ENCODE assay signal across 8 cellular contexts in genomic region chr21:45075606-45076244, GRCh38. TPM values are rescaled to one million over a fixed set of nuclear protein-coding genes. Genes with fewer than 3 reads are reported as not detected.
A peak's percentile ranks its signal among the peaks of the same experiment; 100 is the strongest.
DNase-seq lines count a peak whose midpoint lies in the region; ATAC-seq, FAIRE-seq and TF ChIP-seq lines count a peak whose summit lies in the region.

No MANE protein-coding gene starts in this region.

- H3K4me3 ChIP-seq in A549 (peak overlapping the region; percentile 98), HL-60 (replicated peaks; ENCODE audit: insufficient read depth, low read length) (peak overlapping the region; percentile 65)

- H3K4me1 Mint-ChIP-seq in MCF 10A (ENCODE audit: insufficient read depth, unreplicated experiment) = peaks cover 19% of the 10 kb centered on the region
- peaks cover 35% of the 10 kb centered on the region for H3K4me1 Mint-ChIP-seq in mesothelial cell of epicardium

- H3K27me3 ChIP-seq in HL-60 (ENCODE audit: insufficient read depth, poor library complexity, severe bottlenecking) = peaks cover 11% of the 10 kb centered on the region

- POLR2A ChIA-PET in A549 (lab: Yijun Ruan, JAX) = no interaction called here
- POLR2A ChIA-PET in MCF 10A (lab: Yijun Ruan, JAX) = interaction anchor here (0.7 to 1.8 kb wide), 8 partner anchors 10 to 64 kb away, joined by 3 to 5 read pairs (median 4); no protein-coding TSS in a partner anchor

- TF ChIP-seq POLR2A in A549 (IDR thresholded peaks at IDR 0.05; ENCODE audit: low read length) = no peak

- H3K9me3 ChIP-seq in A549 = no peaks in the 10 kb centered on the region

- intact Hi-C loops in MCF 10A (cut with micrococcal nuclease) = no loop called here

- no peak for FAIRE-seq in A549 (lab: Jason Lieb, UNC)

- no peak for DNase-seq in A549 (ENCODE audit: low read depth in 1 of 2, low spot score in 1 of 2)
- DNase-seq in HL-60 (ENCODE audit: low read depth in 1 of 2, low spot score in 1 of 2) = no peak
- no peak for DNase-seq in MCF 10A (ENCODE audit: unreplicated experiment)
- DNase-seq in mesothelial cell of epicardium (ENCODE audit: low spot score in 2 of 2, unreplicated experiment in 2 of 2) = no peak
- DNase-seq in HT-29 (ENCODE audit: low spot score) = no peak
- no peak for DNase-seq in mucosa of gallbladder (ENCODE audit: low spot score)
- no peak for DNase-seq in stimulated activated CD4-positive, alpha-beta T cell treated with anti-CD3 and anti-CD28 coated beads, Interleukin-2, amount 100 ng/mL, for 24 hours

- peak overlapping the region in 1 of 2 experiments; percentile 99; a peak in 3 of 6 replicates for H3K27ac ChIP-seq in A549
- H3K27ac ChIP-seq in HL-60 (replicated peaks) = no peak overlapping the region

- peaks cover 5% of the 10 kb centered on the region; the same call in 1 of the 3 replicates for H3K4me1 ChIP-seq in A549

- TF ChIP-seq RAD21 in A549 (conservative IDR thresholded peaks at IDR 0.05 in 1 of 2, IDR thresholded peaks at IDR 0.05 in 1 of 2) = no peak

- H3K27me3 Mint-ChIP-seq in MCF 10A (ENCODE audit: insufficient read depth, unreplicated experiment) (no peaks in the 10 kb centered on the region), mesothelial cell of epicardium (ENCODE audit: low read depth) (no peaks in the 10 kb centered on the region)

- H3K36me3 Mint-ChIP-seq in MCF 10A (ENCODE audit: insufficient read depth, unreplicated experiment) (no peaks in the 10 kb centered on the region), mesothelial cell of epicardium (no peaks in the 10 kb centered on the region)

- WGBS in A549 (ENCODE audit: missing lambda C conversion rate) = 72% methylated on average over 17 of the region's 17 CpGs

- ATAC-seq in A549 (no peak), HG03460 (IDR thresholded peaks at IDR 0.05; ENCODE audit: unreplicated experiment) (no peak)

- BruUV-seq in MCF 10A (replicated peaks; lab: Mats Ljungman, UMichigan) = no TSS peak

- H3K9me3 Mint-ChIP-seq in MCF 10A (ENCODE audit: unreplicated experiment) (no peaks in the 10 kb centered on the region), mesothelial cell of epicardium (no peaks in the 10 kb centered on the region)

- no peak overlapping the region for H3K27ac Mint-ChIP-seq in MCF 10A (ENCODE audit: low read depth, unreplicated experiment)
- peak overlapping the region; percentile 66 for H3K27ac Mint-ChIP-seq in mesothelial cell of epicardium

- TF ChIP-seq CTCF in A549 (IDR thresholded peaks at IDR 0.05) = no peak
- TF ChIP-seq CTCF in HL-60 (IDR thresholded peaks at IDR 0.05; ENCODE audit: insufficient read depth, low read length) = no peak
- TF ChIP-seq CTCF in MCF 10A (IDR thresholded peaks at IDR 0.05; ENCODE audit: unreplicated experiment) = no peak
- TF ChIP-seq CTCF in mesothelial cell of epicardium (IDR thresholded peaks at IDR 0.05; ENCODE audit: unreplicated experiment) = no peak

- TF ChIP-seq EP300 in A549 (IDR thresholded peaks at IDR 0.05) = no peak

- H3K4me2 ChIP-seq in A549 = peak overlapping the region; percentile 96

- H3K4me3 Mint-ChIP-seq in MCF 10A (ENCODE audit: unreplicated experiment) (peak overlapping the region; percentile 71), mesothelial cell of epicardium (peak overlapping the region; percentile 75)

- CTCF ChIA-PET in A549 (lab: Yijun Ruan, JAX) = interaction anchor here (0.5 to 2.9 kb wide), 6 partner anchors 17 to 126 kb away, joined by 3 to 17 read pairs (median 4); no protein-coding TSS in a partner anchor
- CTCF ChIA-PET in MCF 10A (lab: Yijun Ruan, JAX) = interaction anchor here (1.7 to 5.7 kb wide), 3 partner anchors 54 to 126 kb away, joined by 9 to 37 read pairs (median 20); no protein-coding TSS in a partner anchor

TF ChIP-seq in A549, 52 proteins besides CTCF, POLR2A, EP300 and RAD21:
- TF ChIP-seq NPAS2 (CRISPR knock-in tag; IDR thresholded peaks at IDR 0.05; ENCODE audit: borderline replicate concordance) (no peak), EHF (CRISPR knock-in tag; IDR thresholded peaks at IDR 0.05) (no peak), RFX5 (IDR thresholded peaks at IDR 0.05) (no peak), HES2 (IDR thresholded peaks at IDR 0.05) (no peak), HOXB5 (CRISPR knock-in tag; IDR thresholded peaks at IDR 0.05) (no peak), FOXS1 (CRISPR knock-in tag; IDR thresholded peaks at IDR 0.05) (no peak)

RNA-seq across cellular contexts. Expression of gene ADARB1, which starts 1.3 kb away (rescaled TPM):
- polyA plus RNA-seq in A549 (2011; rRNA removed) = 2.8 and 3.2 TPM in 2 replicates
- 2.5 and 3.0 TPM in 2 replicates for polyA plus RNA-seq in A549 (2012; cell fraction: cytosol; rRNA removed)
- polyA plus RNA-seq in A549 (2012; cell fraction: nucleus; rRNA removed) = 7.2 and 8.4 TPM in 2 replicates
- polyA plus RNA-seq in A549 (2017; fragmentation: RNase III; extraction: RNeasy Plus Mini Kit Qiagen cat#74134 plus additional on column Dnase treatment) = 5.0 to 6.7 TPM (median 5.7 TPM) in 3 replicates
- 4.7 and 5.2 TPM in 2 replicates for polyA minus RNA-seq in A549 (2011; rRNA and poly(A)+ RNA removed)
- total RNA-seq in MCF 10A (2022) = 18.1 and 19.4 TPM in 2 replicates
- total RNA-seq in mesothelial cell of epicardium = 22.7 to 27.9 TPM (median 26.5 TPM) in 3 replicates
- 3.3 and 5.0 TPM in 2 replicates for total RNA-seq in HT-29 (2014; rRNA removed; shearing (Covaris generic))
- total RNA-seq in mucosa of gallbladder = 32.5 TPM
